In the genomic region with DNA sequence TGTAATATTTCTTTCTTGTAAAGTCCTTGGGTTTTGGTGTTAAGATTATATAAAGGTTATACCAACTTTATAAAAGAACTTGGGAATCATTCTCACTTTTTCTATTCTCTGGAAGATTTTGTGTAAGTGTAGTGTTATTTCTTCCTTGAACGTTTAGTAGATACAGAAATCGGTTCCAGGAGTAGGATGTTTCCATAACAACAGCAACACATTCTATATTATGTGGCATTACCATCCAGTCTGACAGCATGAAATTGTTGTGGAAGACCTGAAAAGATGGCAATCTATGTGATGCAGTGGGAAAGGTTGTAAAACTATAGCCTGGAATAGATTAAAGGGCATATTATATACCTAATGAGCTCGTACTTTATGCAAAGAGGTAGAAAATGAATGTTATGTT, we compare ENCODE assay signal across 9 cellular contexts. TPM values are rescaled to one million over a fixed set of nuclear protein-coding genes. Genes with fewer than 3 reads are reported as not detected.
"Had no signal": no experiment of that assay in that cellular context is flagged by ENCODE, and none has a peak within 500 bp of the region (broad histone marks: within the 10 kb centered on the region; RNA-seq: fewer than 3 reads in every experiment).

No MANE protein-coding gene starts in this region.

- DNase-seq: IMR-90, KBM-7, KG1 had no signal

- ATAC-seq: HepG2 had no signal

- FAIRE-seq: HepG2, HTR-8/SVneo had no signal

- H3K9ac ChIP-seq: KMS-11 had no signal

- H3K27ac ChIP-seq: HL-60, KMS-11 had no signal

- H3K4me2 ChIP-seq: KMS-11 had no signal

RNA-seq across cellular contexts. Expression of a gene that starts 13.8 kb away (rescaled TPM):
- total RNA-seq: HepG2, HT-29, HT1080, IMR-90 had no signal
- polyA plus RNA-seq: IMR-90 had no signal
